Comparison of ENCODE assay signal across 11 cellular contexts in the genomic region with DNA sequence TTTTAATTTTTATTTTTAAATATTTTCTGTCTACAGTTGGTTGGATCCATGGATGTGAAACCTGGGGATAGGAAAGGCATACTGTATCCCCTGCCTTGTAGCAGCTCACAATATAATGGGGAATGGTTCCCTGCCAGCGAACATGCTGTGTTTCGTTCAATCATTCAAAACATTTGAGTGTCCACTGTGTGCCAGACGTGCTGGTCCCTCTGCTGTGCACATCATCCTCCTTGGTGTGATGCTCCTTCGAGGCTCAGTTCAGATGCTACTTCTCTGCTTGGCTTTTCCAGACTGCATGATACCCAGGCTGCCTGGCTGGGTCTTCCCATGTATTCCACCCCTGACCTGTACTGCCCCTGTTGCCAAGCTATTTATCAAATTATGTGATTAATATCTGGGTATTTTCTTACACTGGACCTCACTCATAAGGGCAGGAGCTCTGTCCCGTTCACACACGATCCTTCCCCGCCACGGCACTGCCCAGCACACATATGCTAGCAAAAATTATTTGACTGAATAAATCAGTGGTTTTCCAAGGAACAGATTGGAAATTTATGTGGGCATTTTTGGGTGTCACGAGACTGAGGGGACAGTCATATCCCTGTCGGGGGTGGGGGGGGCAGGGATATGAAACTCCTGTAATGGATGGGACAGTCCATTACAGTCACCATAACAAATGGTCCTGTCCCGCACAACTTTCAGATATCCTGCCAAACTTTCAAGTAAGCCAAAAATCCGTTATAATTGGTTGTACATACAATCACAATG. TPM values are rescaled to one million over a fixed set of nuclear protein-coding genes. Genes with fewer than 3 reads are reported as not detected.
DNase-seq lines count a peak whose midpoint lies in the region; FAIRE-seq and TF ChIP-seq lines count a peak whose summit lies in the region.
"Had no signal": no experiment of that assay in that cellular context is flagged by ENCODE, and none has a peak within 500 bp of the region (broad histone marks: within the 10 kb centered on the region; RNA-seq: fewer than 3 reads in every experiment).

No MANE protein-coding gene starts in this region.

- 73 to 74% methylated on average over 12 of the region's 12 CpGs for WGBS in esophagus, 2 donors

- peaks cover 7% of the 10 kb centered on the region; the same call in 1 of the 2 replicates for H4K20me1 ChIP-seq in OCI-LY3 (ENCODE audit: insufficient read depth, low read length)
- peaks cover 13% of the 10 kb centered on the region for H4K20me1 ChIP-seq in osteoblast (ENCODE audit: insufficient read depth, low read length)

- H3K36me3 Mint-ChIP-seq in CD14-positive monocyte, result no peaks in the 10 kb centered on the region

- no peak overlapping the region for H3K27ac ChIP-seq in OCI-LY3 (ENCODE audit: low read length)
- H3K27ac ChIP-seq in esophagus (ENCODE audit: low read depth in 2 of 2, low read length in 1 of 2), result peak overlapping the region; percentile 28 to 40
- H3K27ac ChIP-seq in osteoblast (ENCODE audit: low read depth, low read length), result peak overlapping the region; percentile 100

- no peak for TF ChIP-seq CTCF in CD14-positive monocyte (IDR thresholded peaks at IDR 0.05)
- no peak for TF ChIP-seq CTCF in OCI-LY3 (IDR thresholded peaks at IDR 0.05; ENCODE audit: low read depth, low read length)
- no peak for TF ChIP-seq CTCF in osteoblast (IDR thresholded peaks at IDR 0.05; ENCODE audit: extremely low read depth, low read depth, low read length)

- peaks cover 18% of the 10 kb centered on the region for H3K4me1 ChIP-seq in OCI-LY3 (ENCODE audit: low read length)
- peaks cover 12 to 22% of the 10 kb centered on the region in 2 donors for H3K4me1 ChIP-seq in esophagus (ENCODE audit: control insufficient read depth in 2 of 2, insufficient read depth in 2 of 2, low read length in 1 of 2)
- peaks cover 58% of the 10 kb centered on the region for H3K4me1 ChIP-seq in osteoblast (ENCODE audit: insufficient read depth, low read length)

- FAIRE-seq in GM19239 (lab: Jason Lieb, UNC), result no peak

- no peaks in the 10 kb centered on the region for H3K27me3 ChIP-seq in OCI-LY3 (ENCODE audit: low read depth, low read length)
- no peaks in the 10 kb centered on the region for H3K27me3 ChIP-seq in esophagus (ENCODE audit: control insufficient read depth in 1 of 2, insufficient read depth in 2 of 2, low read length in 2 of 2)
- H3K27me3 ChIP-seq in osteoblast (ENCODE audit: insufficient read depth, low read length), result no peaks in the 10 kb centered on the region

- intact Hi-C loops in CD14-positive monocyte (cut with micrococcal nuclease), result loop anchor here in 1 of 2 donors (2.0 kb wide), 1 partner anchor 113 kb away; no protein-coding TSS in a partner anchor

- H3K4me1 Mint-ChIP-seq in CD14-positive monocyte, result peaks cover 32% of the 10 kb centered on the region

- H3K4me3 Mint-ChIP-seq in CD14-positive monocyte, result no peak overlapping the region

- DNase-seq in CD14-positive monocyte (ENCODE audit: low spot score) (peak; percentile 22), osteoblast (ENCODE audit: insufficient read length, low spot score, missing footprints) (no peak), HPDE6-E6E7 (ENCODE audit: extremely low spot score) (no peak), GM19239 (ENCODE audit: insufficient read length, low spot score) (no peak), nucleus accumbens (lab: John Stamatoyannopoulos, UW) (no peak)
- DNase-seq in stimulated activated CD4-positive, alpha-beta T cell treated with anti-CD3 and anti-CD28 coated beads, Interleukin-12 subunit alpha, Interleukin-12 subunit beta, amount 100 ng/mL, for 4 hours, result no peak
- DNase-seq: DMS 273 treated with DMSO at 0.1 percent for 48 hours, GOT3, NCI-H1417 had no signal

- H3K4me2 ChIP-seq in OCI-LY3 (ENCODE audit: low read length) (peak overlapping the region; percentile 96), osteoblast (ENCODE audit: insufficient read depth, low read length) (peak overlapping the region; percentile 95)

- H3K79me2 ChIP-seq in OCI-LY3 (ENCODE audit: low read length) (peaks cover 38% of the 10 kb centered on the region), osteoblast (ENCODE audit: insufficient read depth, low read length) (peaks cover 26% of the 10 kb centered on the region)

- no peaks in the 10 kb centered on the region for H3K9me3 Mint-ChIP-seq in CD14-positive monocyte

- peak overlapping the region in 1 of 7 donors; percentile 81 for H3K27ac Mint-ChIP-seq in CD14-positive monocyte

- H3K4me3 ChIP-seq in OCI-LY3 (ENCODE audit: low read length) (peak overlapping the region; percentile 94), esophagus (ENCODE audit: low read depth in 1 of 2, low read length in 2 of 2) (no peak overlapping the region), osteoblast (ENCODE audit: insufficient read depth, low read length) (no peak overlapping the region)

- peak overlapping the region; percentile 87 for H2AFZ ChIP-seq in OCI-LY3 (ENCODE audit: low read depth, low read length)
- H2AFZ ChIP-seq in osteoblast (ENCODE audit: low read length), result no peak overlapping the region

- peak overlapping the region; percentile 57 for H3K9ac ChIP-seq in OCI-LY3 (ENCODE audit: low read length)

- peaks cover 0 to 3% (median 1%) of the 10 kb centered on the region in 3 donors for H3K27me3 Mint-ChIP-seq in CD14-positive monocyte (ENCODE audit: low read depth in 3 of 3)

- H3K9me3 ChIP-seq in OCI-LY3 (ENCODE audit: insufficient read depth, low read length) (no peaks in the 10 kb centered on the region), esophagus (ENCODE audit: control insufficient read depth in 2 of 2, insufficient read depth in 1 of 2, low read depth in 1 of 2, low read length in 1 of 2) (no peaks in the 10 kb centered on the region), osteoblast (ENCODE audit: low read depth, low read length) (no peaks in the 10 kb centered on the region)

- H3K36me3 ChIP-seq in OCI-LY3 (replicated peaks; ENCODE audit: low read depth, low read length), result peaks cover 4% of the 10 kb centered on the region
- H3K36me3 ChIP-seq in esophagus (ENCODE audit: control insufficient read depth in 2 of 2, insufficient read depth in 2 of 2, low read length in 1 of 2), result no peaks in the 10 kb centered on the region
- no peaks in the 10 kb centered on the region for H3K36me3 ChIP-seq in osteoblast (ENCODE audit: insufficient read depth, low read length)

RNA-seq across cellular contexts. Expression of a gene that starts 4.9 kb away (rescaled TPM):
- polyA plus RNA-seq in CD14-positive monocyte, result under 1 TPM; 0.69 to 0.71 TPM
- 100 to 1,000 TPM; 137 to 147 TPM for polyA plus RNA-seq in esophagus
- total RNA-seq in osteoblast, result 2.2 and 3.2 TPM in 2 replicates

RNA-seq across cellular contexts. Expression of a gene that starts 57.9 kb away (rescaled TPM):
- under 1 TPM in 1 of 2 donors, not detected in 1; 0.10 TPM for polyA plus RNA-seq in CD14-positive monocyte
- 1 to 10 TPM in 1 of 2 donors, under 1 TPM in 1; 0.92 to 1.1 TPM for polyA plus RNA-seq in esophagus
- total RNA-seq in osteoblast, result 9.4 and 10.0 TPM in 2 replicates

Comparison
In these comparisons a context has a peak if more than half of its experiments do, and no peak if none do; other contexts are left out.
1. RNA of a gene that starts 4.9 kb away (polyA plus RNA-seq): 137 to 147 TPM in esophagus; 0.69 to 0.71 TPM in CD14-positive monocyte; every median in the first group is over 10 times any median in the second.